8 cellular contexts compared by ENCODE assay signal in the genomic region with DNA sequence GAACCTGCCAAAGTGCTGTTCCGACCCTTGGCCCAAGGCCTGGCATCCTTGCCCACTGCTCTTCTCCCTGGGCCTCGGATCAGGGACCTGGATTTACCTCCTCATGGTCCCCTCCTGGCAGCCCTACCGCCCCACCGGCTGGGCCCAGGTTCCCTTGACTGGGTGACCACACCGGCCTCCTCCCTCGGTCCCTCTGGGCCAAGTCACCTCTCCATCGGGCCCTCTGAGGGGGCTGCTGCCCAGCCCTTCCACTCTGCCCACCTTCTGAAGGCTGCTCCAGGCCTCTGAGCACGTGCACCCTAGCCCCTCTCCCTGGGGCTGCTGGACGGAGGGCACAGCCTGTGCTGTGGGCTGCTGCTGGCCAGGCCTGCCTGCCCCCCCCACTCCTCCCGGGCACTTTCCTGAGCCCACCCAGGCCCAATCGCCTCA. TPM values are rescaled to one million over a fixed set of nuclear protein-coding genes. Genes with fewer than 3 reads are reported as not detected.
DNase-seq lines count a peak whose midpoint lies in the region; FAIRE-seq and TF ChIP-seq lines count a peak whose summit lies in the region.

No MANE protein-coding gene starts in this region.

- no peak overlapping the region for H3K9ac ChIP-seq in HUES48 (ENCODE audit: low read depth, low read length)

- H3K36me3 ChIP-seq in HUES48 (ENCODE audit: control insufficient read depth, insufficient read depth, low read length) (no peaks in the 10 kb centered on the region), muscle layer of duodenum (ENCODE audit: control insufficient read depth in 1 of 2, insufficient read depth in 2 of 2, low read length in 2 of 2) (no peaks in the 10 kb centered on the region)

- TF ChIP-seq POLR2A in GM12891 (IDR thresholded peaks at IDR 0.05; ENCODE audit: low read depth, low read length): no peak

- H3K27me3 ChIP-seq in HUES48 (ENCODE audit: control insufficient read depth, insufficient read depth, low read length) (peaks cover 21% of the 10 kb centered on the region), muscle layer of duodenum (ENCODE audit: low read depth, low read length) (no peaks in the 10 kb centered on the region)

- no peak for DNase-seq in AG09309 (ENCODE audit: low read depth)
- no peak for DNase-seq in caudate nucleus (lab: John Stamatoyannopoulos, UW)
- DNase-seq in KG1 (lab: John Stamatoyannopoulos, UW): no peak
- no peak for DNase-seq in GM12891 (ENCODE audit: insufficient read length, low spot score)
- DNase-seq in activated gamma-delta T cell treated with Interleukin-2 at 50 U/mL for 16 hours: no peak
- DNase-seq in AG08395 (ENCODE audit: low spot score): no peak

- FAIRE-seq in GM12891 (lab: Jason Lieb, UNC): no peak

- H3K9me3 ChIP-seq in HUES48 (ENCODE audit: control insufficient read depth, insufficient read depth, low read length): peaks cover 9% of the 10 kb centered on the region; the same call in 1 of the 2 replicates
- peaks cover 4 to 12% of the 10 kb centered on the region in 2 donors for H3K9me3 ChIP-seq in muscle layer of duodenum (ENCODE audit: control insufficient read depth in 1 of 2, low read length in 2 of 2)

- no peak for TF ChIP-seq CTCF in AG09309 (IDR thresholded peaks at IDR 0.05; ENCODE audit: control insufficient read depth, insufficient read depth, low read depth, low read length, missing control alignments)

- peak overlapping the region; percentile 73 for H3K4me3 ChIP-seq in AG09309 (ENCODE audit: control insufficient read depth, low read depth, low read length)
- H3K4me3 ChIP-seq in HUES48 (ENCODE audit: low read depth, low read length): peak overlapping the region; percentile 67
- peak overlapping the region; percentile 59 to 89 for H3K4me3 ChIP-seq in muscle layer of duodenum (ENCODE audit: low read depth in 1 of 2, low read length in 2 of 2)

- peaks cover 5% of the 10 kb centered on the region; the same call in 1 of the 2 replicates for H3K4me1 ChIP-seq in HUES48 (ENCODE audit: control insufficient read depth, insufficient read depth, low read length)
- peaks cover 0 to 20% of the 10 kb centered on the region in 2 donors for H3K4me1 ChIP-seq in muscle layer of duodenum (ENCODE audit: control insufficient read depth in 1 of 2, insufficient read depth in 2 of 2, low read length in 2 of 2)

- no peak overlapping the region for H3K27ac ChIP-seq in HUES48 (ENCODE audit: low read depth, low read length)
- peak overlapping the region; percentile 78 for H3K27ac ChIP-seq in caudate nucleus (ENCODE audit: low read depth, low read length)
- H3K27ac ChIP-seq in muscle layer of duodenum (ENCODE audit: low read length): no peak overlapping the region

TF ChIP-seq in GM12891, 5 proteins besides CTCF, POLR2A, EP300 and RAD21:
- TF ChIP-seq PAX5 (IDR thresholded peaks at IDR 0.05; ENCODE audit: insufficient read depth, low read length, severe bottlenecking): no peak
- no peak for TF ChIP-seq POLR2AphosphoS5 (IDR thresholded peaks at IDR 0.05; ENCODE audit: low read depth, low read length)
- TF ChIP-seq SPI1 (IDR thresholded peaks at IDR 0.05; ENCODE audit: low read depth, low read length): no peak
- no peak for TF ChIP-seq POU2F2 (IDR thresholded peaks at IDR 0.05; ENCODE audit: low read depth, low read length)
- TF ChIP-seq TAF1 (IDR thresholded peaks at IDR 0.05; ENCODE audit: low read depth, low read length): no peak

RNA-seq across cellular contexts. Expression of gene MMEL1, which starts 9.3 kb away (rescaled TPM):
- polyA plus RNA-seq in GM12891 (2012; ENCODE audit: low read depth, missing spikeins): not detected

RNA-seq across cellular contexts. Expression of gene PRXL2B, which starts 55.6 kb away (rescaled TPM):
- polyA plus RNA-seq in GM12891 (2012; ENCODE audit: low read depth, missing spikeins): 4.8 TPM
